Comparison of ENCODE assay signal across 10 cellular contexts in the genomic region with DNA sequence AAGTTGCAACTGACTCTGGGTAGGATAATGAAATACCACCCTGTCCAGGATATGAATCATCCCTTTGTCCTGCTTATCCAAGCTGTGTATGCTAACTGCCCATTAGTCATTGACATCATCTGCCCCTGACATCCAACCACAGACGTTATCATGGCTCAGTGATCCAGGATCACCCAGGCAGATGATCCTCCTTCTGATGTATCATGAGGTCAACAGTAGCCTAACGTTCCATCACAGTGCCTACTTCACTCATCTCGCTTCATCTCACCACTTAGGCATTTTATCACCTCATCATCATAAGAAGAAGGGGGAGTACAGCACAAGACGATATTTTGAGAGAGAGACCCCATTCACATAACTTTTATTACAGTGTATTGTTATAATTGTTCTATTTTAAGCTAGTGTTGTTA. TPM values are rescaled to one million over a fixed set of nuclear protein-coding genes. Genes with fewer than 3 reads are reported as not detected.
DNase-seq lines count a peak whose midpoint lies in the region; ATAC-seq and TF ChIP-seq lines count a peak whose summit lies in the region.
"Had no signal": no experiment of that assay in that cellular context is flagged by ENCODE, and none has a peak within 500 bp of the region (broad histone marks: within the 10 kb centered on the region; RNA-seq: fewer than 3 reads in every experiment).

No MANE protein-coding gene starts in this region.

- peaks cover 0 to 22% of the 10 kb centered on the region in 2 experiments; a peak in 3 of 4 replicates for H3K4me1 ChIP-seq in SK-N-SH (ENCODE audit: control insufficient read depth in 1 of 2, insufficient read depth in 2 of 2, low read depth in 1 of 2, low read length in 1 of 2)
- H3K4me1 ChIP-seq in fibroblast of lung (ENCODE audit: control insufficient read depth, extremely low read depth, insufficient read depth, low read length) = peaks cover 13% of the 10 kb centered on the region

- H3K36me3 ChIP-seq in SK-N-SH (replicated peaks in 1 of 2; ENCODE audit: control insufficient read depth in 1 of 2, insufficient read depth in 2 of 2, low read length in 1 of 2) = no peaks in the 10 kb centered on the region
- no peaks in the 10 kb centered on the region for H3K36me3 ChIP-seq in fibroblast of lung (ENCODE audit: control insufficient read depth, insufficient read depth, low read length)

- no peak for TF ChIP-seq RAD21 in SK-N-SH (IDR thresholded peaks at IDR 0.05; ENCODE audit: low read length)

- ATAC-seq in GM18520 (IDR thresholded peaks at IDR 0.05; ENCODE audit: unreplicated experiment) (no peak), GM21786 (IDR thresholded peaks at IDR 0.05; ENCODE audit: unreplicated experiment) (no peak)

- H3K9me3 ChIP-seq in SK-N-SH = no peaks in the 10 kb centered on the region
- H3K9me3 ChIP-seq in fibroblast of lung (ENCODE audit: control insufficient read depth, insufficient read depth, low read depth, low read length) = no peaks in the 10 kb centered on the region

- H3K9me2 ChIP-seq in SK-N-SH = no peaks in the 10 kb centered on the region

- no peak for TF ChIP-seq CTCF in HFF-Myc (IDR thresholded peaks at IDR 0.05; ENCODE audit: low read depth, low read length, missing control alignments)
- no peak for TF ChIP-seq CTCF in SK-N-SH (IDR thresholded peaks at IDR 0.05)
- no peak for TF ChIP-seq CTCF in fibroblast of lung (conservative IDR thresholded peaks at IDR 0.05 in 1 of 2, IDR thresholded peaks at IDR 0.05 in 1 of 2; ENCODE audit: low read depth in 1 of 2, low read length in 2 of 2)
- TF ChIP-seq CTCF in type B pancreatic cell (conservative IDR thresholded peaks at IDR 0.05) = no peak

- TF ChIP-seq EP300 in SK-N-SH (IDR thresholded peaks at IDR 0.05; ENCODE audit: borderline replicate concordance in 1 of 2, low read depth in 1 of 2, low read length in 1 of 2) = peak in 1 of 2 experiments; percentile 93; a peak in 2 of 4 replicates

- H2AFZ ChIP-seq in SK-N-SH (ENCODE audit: low read depth) = no peak overlapping the region
- no peak overlapping the region for H2AFZ ChIP-seq in fibroblast of lung (ENCODE audit: low read length)

- POLR2A ChIA-PET in SK-N-SH (lab: Yijun Ruan, JAX) = no interaction called here

- no peak overlapping the region for H3K27ac Mint-ChIP-seq in type B pancreatic cell
- H3K27ac Mint-ChIP-seq: activated naive CD8-positive, alpha-beta T cell treated with anti-CD3 and anti-CD28 coated beads, Interleukin-2, amount 10 ng/mL, durations not matched to agents 7 days and 5 days had no signal

- H3K4me3 Mint-ChIP-seq in type B pancreatic cell = no peak overlapping the region
- H3K4me3 Mint-ChIP-seq: activated naive CD8-positive, alpha-beta T cell treated with anti-CD3 and anti-CD28 coated beads, Interleukin-2, amount 10 ng/mL, durations not matched to agents 7 days and 5 days had no signal

- H3K27me3 ChIP-seq in SK-N-SH (ENCODE audit: insufficient read depth) (no peaks in the 10 kb centered on the region), fibroblast of lung (ENCODE audit: control insufficient read depth, insufficient read depth, low read length) (no peaks in the 10 kb centered on the region)

- no peaks in the 10 kb centered on the region for H3K9me3 Mint-ChIP-seq in type B pancreatic cell
- H3K9me3 Mint-ChIP-seq: activated naive CD8-positive, alpha-beta T cell treated with anti-CD3 and anti-CD28 coated beads, Interleukin-2, amount 10 ng/mL, durations not matched to agents 7 days and 5 days had no signal

- peak overlapping the region; percentile 57 for H3K4me2 ChIP-seq in SK-N-SH
- H3K4me2 ChIP-seq in fibroblast of lung (ENCODE audit: extremely low read depth, insufficient read depth, low read length) = peak overlapping the region; percentile 23

- H3K4me3 ChIP-seq in HFF-Myc (replicated peaks; ENCODE audit: low read depth, low read length) (no peak overlapping the region), SK-N-SH (ENCODE audit: low read depth in 2 of 2, low read length in 1 of 2) (no peak overlapping the region), fibroblast of lung (replicated peaks in 1 of 4; ENCODE audit: control extremely low read depth in 1 of 4, insufficient read depth in 1 of 4, low read depth in 3 of 4, low read length in 4 of 4) (no peak overlapping the region)
- H3K4me3 ChIP-seq: skin epidermis had no signal

- peaks cover 18% of the 10 kb centered on the region for H3F3A ChIP-seq in SK-N-SH (replicated peaks; ENCODE audit: insufficient read depth)

- WGBS in SK-N-SH (ENCODE audit: low lambda C conversion rate) = 9% methylated on average over 4 of the region's 4 CpGs

- H3K27me3 Mint-ChIP-seq in type B pancreatic cell = no peaks in the 10 kb centered on the region
- H3K27me3 Mint-ChIP-seq: activated naive CD8-positive, alpha-beta T cell treated with anti-CD3 and anti-CD28 coated beads, Interleukin-2, amount 10 ng/mL, durations not matched to agents 7 days and 5 days had no signal

- H4K20me1 ChIP-seq in SK-N-SH (ENCODE audit: insufficient read depth) = no peaks in the 10 kb centered on the region
- no peaks in the 10 kb centered on the region for H4K20me1 ChIP-seq in fibroblast of lung (ENCODE audit: control insufficient read depth, extremely low read depth, insufficient read depth, low read length)

- DNase-seq in HFF-Myc (ENCODE audit: extremely low read depth, low read depth) (peak; percentile 95), SK-N-SH (no peak), fibroblast of lung (ENCODE audit: low read depth in 2 of 2) (peak; percentile 78 to 98), stromal cell of bone marrow (ENCODE audit: low read depth) (peak; percentile 89), type B pancreatic cell (ENCODE audit: extremely low spot score, unreplicated experiment) (no peak)
- DNase-seq: activated naive CD8-positive, alpha-beta T cell treated with anti-CD3 and anti-CD28 coated beads, Interleukin-2, amount 10 ng/mL, durations not matched to agents 7 days and 5 days; NCI-H2107 had no signal

- H3K36me3 Mint-ChIP-seq in type B pancreatic cell = no peaks in the 10 kb centered on the region
- H3K36me3 Mint-ChIP-seq: activated naive CD8-positive, alpha-beta T cell treated with anti-CD3 and anti-CD28 coated beads, Interleukin-2, amount 10 ng/mL, durations not matched to agents 7 days and 5 days had no signal

- H3K27ac ChIP-seq in SK-N-SH (ENCODE audit: low read depth in 2 of 2, low read length in 1 of 2) (peak overlapping the region; percentile 29 to 84; a peak in 3 of 4 replicates), fibroblast of lung (ENCODE audit: insufficient read depth, low read length) (peak overlapping the region; percentile 76)
- H3K27ac ChIP-seq: skin epidermis had no signal

- CTCF ChIA-PET in SK-N-SH (lab: Yijun Ruan, JAX) = interaction anchor here (1.6 to 3.3 kb wide), 2 partner anchors 10 to 12 kb away, joined by 3 to 19 read pairs; no protein-coding TSS in a partner anchor

- H3K9ac ChIP-seq in SK-N-SH (peak overlapping the region; percentile 56; the same call in 1 of the 2 replicates), fibroblast of lung (ENCODE audit: insufficient read depth, low read length) (no peak overlapping the region)

- no peaks in the 10 kb centered on the region for H3K4me1 Mint-ChIP-seq in type B pancreatic cell (ENCODE audit: unreplicated experiment)

- H3K79me2 ChIP-seq in SK-N-SH (ENCODE audit: insufficient read depth) (no peaks in the 10 kb centered on the region), fibroblast of lung (ENCODE audit: control insufficient read depth, insufficient read depth, low read length) (no peaks in the 10 kb centered on the region)

TF ChIP-seq in SK-N-SH, 30 proteins besides CTCF, POLR2A, EP300 and RAD21 (continues in another document):
- TF ChIP-seq, protein P1, sequence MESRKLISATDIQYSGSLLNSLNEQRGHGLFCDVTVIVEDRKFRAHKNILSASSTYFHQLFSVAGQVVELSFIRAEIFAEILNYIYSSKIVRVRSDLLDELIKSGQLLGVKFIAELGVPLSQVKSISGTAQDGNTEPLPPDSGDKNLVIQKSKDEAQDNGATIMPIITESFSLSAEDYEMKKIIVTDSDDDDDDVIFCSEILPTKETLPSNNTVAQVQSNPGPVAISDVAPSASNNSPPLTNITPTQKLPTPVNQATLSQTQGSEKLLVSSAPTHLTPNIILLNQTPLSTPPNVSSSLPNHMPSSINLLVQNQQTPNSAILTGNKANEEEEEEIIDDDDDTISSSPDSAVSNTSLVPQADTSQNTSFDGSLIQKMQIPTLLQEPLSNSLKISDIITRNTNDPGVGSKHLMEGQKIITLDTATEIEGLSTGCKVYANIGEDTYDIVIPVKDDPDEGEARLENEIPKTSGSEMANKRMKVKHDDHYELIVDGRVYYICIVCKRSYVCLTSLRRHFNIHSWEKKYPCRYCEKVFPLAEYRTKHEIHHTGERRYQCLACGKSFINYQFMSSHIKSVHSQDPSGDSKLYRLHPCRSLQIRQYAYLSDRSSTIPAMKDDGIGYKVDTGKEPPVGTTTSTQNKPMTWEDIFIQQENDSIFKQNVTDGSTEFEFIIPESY (IDR thresholded peaks at IDR 0.05; ENCODE audit: borderline replicate concordance, low read depth) = peak; percentile 87
- TF ChIP-seq, protein P2, sequence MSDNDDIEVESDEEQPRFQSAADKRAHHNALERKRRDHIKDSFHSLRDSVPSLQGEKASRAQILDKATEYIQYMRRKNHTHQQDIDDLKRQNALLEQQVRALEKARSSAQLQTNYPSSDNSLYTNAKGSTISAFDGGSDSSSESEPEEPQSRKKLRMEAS (IDR thresholded peaks at IDR 0.05; ENCODE audit: low read depth) = peak; percentile 65

RNA-seq across cellular contexts. Expression of a gene that starts 13.4 kb away (rescaled TPM):
- polyA plus RNA-seq in SK-N-SH (2012; rRNA removed) = 20.3 and 24.2 TPM in 2 replicates
- polyA plus RNA-seq in SK-N-SH (2012; cell fraction: cytosol; rRNA removed) = 19.5 and 22.5 TPM in 2 replicates
- polyA plus RNA-seq in SK-N-SH (2012; cell fraction: nucleus; rRNA removed) = 31.8 and 33.3 TPM in 2 replicates
- total RNA-seq in fibroblast of lung = 21.6 and 21.8 TPM in 2 replicates
- 27.2 and 39.1 TPM in 2 replicates for polyA plus RNA-seq in fibroblast of lung
- 19.1 and 24.8 TPM in 2 replicates for polyA plus RNA-seq in fibroblast of lung (2012)
- 10.0 and 23.6 TPM in 2 replicates for polyA minus RNA-seq in fibroblast of lung (ENCODE audit: low replicate concordance)
- 13.1 and 16.4 TPM in 2 replicates for total RNA-seq in type B pancreatic cell (ENCODE audit: low replicate concordance)

RNA-seq across cellular contexts. Expression of a gene that starts 31.4 kb away (rescaled TPM):
- polyA plus RNA-seq in SK-N-SH (2012; rRNA removed) (11.1 and 18.0 TPM in 2 replicates), fibroblast of lung (8.6 and 14.8 TPM in 2 replicates)
- polyA plus RNA-seq in SK-N-SH (2012; cell fraction: cytosol; rRNA removed) = 7.2 and 8.9 TPM in 2 replicates
- 31.9 and 47.9 TPM in 2 replicates for polyA plus RNA-seq in SK-N-SH (2012; cell fraction: nucleus; rRNA removed)
- total RNA-seq in fibroblast of lung (7.4 and 12.7 TPM in 2 replicates), type B pancreatic cell (ENCODE audit: low replicate concordance) (8.7 and 21.6 TPM in 2 replicates)
- 8.3 and 12.5 TPM in 2 replicates for polyA plus RNA-seq in fibroblast of lung (2012)
- polyA minus RNA-seq in fibroblast of lung (ENCODE audit: low replicate concordance) = 10.0 and 21.7 TPM in 2 replicates

RNA-seq across cellular contexts. Expression of a gene that starts 50.5 kb away (rescaled TPM):
- polyA plus RNA-seq in SK-N-SH (2012; rRNA removed) (14.2 and 17.6 TPM in 2 replicates), fibroblast of lung (19.8 and 31.6 TPM in 2 replicates)
- 11.9 and 13.4 TPM in 2 replicates for polyA plus RNA-seq in SK-N-SH (2012; cell fraction: cytosol; rRNA removed)
- polyA plus RNA-seq in SK-N-SH (2012; cell fraction: nucleus; rRNA removed) = 45.8 and 55.5 TPM in 2 replicates
- total RNA-seq in fibroblast of lung (36.5 and 42.9 TPM in 2 replicates), type B pancreatic cell (ENCODE audit: low replicate concordance) (19.6 and 19.9 TPM in 2 replicates)
- polyA plus RNA-seq in fibroblast of lung (2012) = 11.2 and 16.9 TPM in 2 replicates
- polyA minus RNA-seq in fibroblast of lung (ENCODE audit: low replicate concordance) = 16.1 and 40.2 TPM in 2 replicates

Comparison
In these comparisons a context has a peak if more than half of its experiments do, and no peak if none do; other contexts are left out.
1. DNase-seq: peak in HFF-Myc (single experiment), fibroblast of lung (2 of 2) and stromal cell of bone marrow (single experiment); none in SK-N-SH (single experiment) and type B pancreatic cell (single experiment).